8 cellular contexts compared by ENCODE assay signal in the genomic region with DNA sequence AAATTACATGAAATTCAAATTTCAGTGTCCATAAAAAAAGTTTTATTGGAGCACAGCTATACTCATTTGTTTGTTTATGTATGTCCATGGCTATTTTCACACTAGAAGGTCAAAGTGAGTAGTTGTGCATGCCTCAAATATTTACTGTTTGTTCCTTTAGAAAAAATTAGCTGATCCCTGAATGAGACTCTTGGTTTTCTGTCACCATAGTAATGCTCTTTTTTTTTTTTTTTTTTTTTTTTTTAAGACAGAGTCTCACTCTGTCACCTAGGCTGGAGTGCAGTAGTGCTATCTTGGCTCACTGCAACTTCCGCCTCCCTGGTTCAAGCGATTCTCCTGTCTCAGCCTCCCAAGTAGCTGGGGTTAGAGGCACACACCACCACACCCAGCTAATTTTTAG. TPM values are rescaled to one million over a fixed set of nuclear protein-coding genes. Genes with fewer than 3 reads are reported as not detected.
DNase-seq lines count a peak whose midpoint lies in the region; ATAC-seq and TF ChIP-seq lines count a peak whose summit lies in the region.
"Not testable (repeated sequence)": the region's sequence is repeated elsewhere in the genome, so short reads cannot be mapped to it uniquely, and the experiment has no call there.

No MANE protein-coding gene starts in this region.

- not testable (repeated sequence) for TF ChIP-seq CTCF in Caco-2 (IDR thresholded peaks at IDR 0.05; ENCODE audit: insufficient read depth in 1 of 2, low read depth in 1 of 2, low read length in 1 of 2, severe bottlenecking in 1 of 2, unreplicated experiment in 1 of 2); HEK293 (tag by site-specific recombination; IDR thresholded peaks at IDR 0.05); WI38 (IDR thresholded peaks at IDR 0.05; ENCODE audit: low read depth, low read length); smooth muscle cell (IDR thresholded peaks at IDR 0.05; ENCODE audit: borderline replicate concordance, insufficient read depth, poor library complexity, severe bottlenecking)

- H3K27me3 Mint-ChIP-seq in Caco-2 (ENCODE audit: insufficient read depth, unreplicated experiment); activated naive CD8-positive, alpha-beta T cell treated with anti-CD3 and anti-CD28 coated beads, Interleukin-2, amount 10 ng/mL, durations not matched to agents 7 days and 5 days: not testable (repeated sequence)

- not testable (repeated sequence) for ATAC-seq in activated naive CD8-positive, alpha-beta T cell treated with anti-CD3 and anti-CD28 coated beads, Interleukin-2, amount 10 ng/mL, durations not matched to agents 7 days and 5 days (ENCODE audit: low read depth)

- not testable (repeated sequence) for H3K36me3 ChIP-seq in Caco-2 (ENCODE audit: control insufficient read depth, insufficient read depth, low read length); smooth muscle cell (ENCODE audit: low read depth)
- H3K36me3 ChIP-seq in HEK293 (ENCODE audit: control insufficient read depth in 2 of 2, insufficient read depth in 1 of 2, low read length in 2 of 2) (peaks cover 25 to 42% of the 10 kb centered on the region in 2 experiments), NT2/D1 (ENCODE audit: insufficient read depth, insufficient read length, low read length) (peaks cover 58% of the 10 kb centered on the region), mesodermal cell (ENCODE audit: control insufficient read depth, insufficient read depth, low read length) (peaks cover 34% of the 10 kb centered on the region)

- not testable (repeated sequence) for H4K20me1 ChIP-seq in smooth muscle cell (ENCODE audit: low read depth)

- peak overlapping the region; percentile 70; the same call in 1 of the 2 replicates for H3K27ac ChIP-seq in HEK293 (ENCODE audit: extremely low read depth, low read depth, low read length)
- H3K27ac ChIP-seq in epithelial cell of prostate, result peak overlapping the region; percentile 77
- H3K27ac ChIP-seq in mesodermal cell (ENCODE audit: low read depth, low read length, severe bottlenecking); smooth muscle cell (ENCODE audit: low read depth): not testable (repeated sequence)

- H3K4me2 ChIP-seq in smooth muscle cell, result peak overlapping the region; percentile 94

- intact Hi-C loops in Caco-2 (cut with micrococcal nuclease; ENCODE audit: unreplicated experiment), result loop anchor here (2.0 to 10.0 kb wide), 2 partner anchors 173 to 363 kb away; no protein-coding TSS in a partner anchor

- peak overlapping the region; percentile 90 for H3K4me3 Mint-ChIP-seq in Caco-2 (ENCODE audit: unreplicated experiment)
- peak overlapping the region; percentile 97 for H3K4me3 Mint-ChIP-seq in activated naive CD8-positive, alpha-beta T cell treated with anti-CD3 and anti-CD28 coated beads, Interleukin-2, amount 10 ng/mL, durations not matched to agents 7 days and 5 days

- not testable (repeated sequence) for BruUV-seq in Caco-2 (replicated peaks; lab: Mats Ljungman, UMichigan)

- H3K79me2 ChIP-seq in smooth muscle cell (ENCODE audit: low read depth), result not testable (repeated sequence)

- H3K4me1 Mint-ChIP-seq in Caco-2 (ENCODE audit: low read depth, unreplicated experiment), result not testable (repeated sequence)
- H3K4me1 Mint-ChIP-seq in activated naive CD8-positive, alpha-beta T cell treated with anti-CD3 and anti-CD28 coated beads, Interleukin-2, amount 10 ng/mL, durations not matched to agents 7 days and 5 days, result peaks cover 34% of the 10 kb centered on the region

- DNase-seq in Caco-2; NT2/D1 (ENCODE audit: low read depth, low spot score); activated naive CD8-positive, alpha-beta T cell treated with anti-CD3 and anti-CD28 coated beads, Interleukin-2, amount 10 ng/mL, durations not matched to agents 7 days and 5 days; epithelial cell of prostate (ENCODE audit: low read depth, low spot score); smooth muscle cell (lab: John Stamatoyannopoulos, UW; ENCODE audit: unreplicated experiment): not testable (repeated sequence)

- H3K4me1 ChIP-seq in Caco-2; HEK293 (ENCODE audit: control insufficient read depth, insufficient read depth, low read length); NT2/D1 (ENCODE audit: insufficient read depth, insufficient read length); mesodermal cell (ENCODE audit: control insufficient read depth, insufficient read depth, low read length, poor library complexity, severe bottlenecking): not testable (repeated sequence)
- H3K4me1 ChIP-seq in smooth muscle cell (ENCODE audit: low read depth), result peaks cover 16% of the 10 kb centered on the region

- not testable (repeated sequence) for H3K27me3 ChIP-seq in Caco-2 (replicated peaks; ENCODE audit: control insufficient read depth, insufficient read depth, low read length); NT2/D1 (ENCODE audit: insufficient read depth, insufficient read length); smooth muscle cell (ENCODE audit: low read depth)

- CTCF ChIA-PET in Caco-2 (lab: Charles Lee) (interaction anchor here (0.5 kb wide), 1 partner anchor 80 kb away, joined by 3 read pairs; no protein-coding TSS in a partner anchor), HEK293 (lab: Yijun Ruan, JAX) (interaction anchor here (0.7 to 0.9 kb wide), 2 partner anchors 70 to 347 kb away, joined by 3 read pairs; no protein-coding TSS in a partner anchor)

- not testable (repeated sequence) for H3K9me3 ChIP-seq in Caco-2; HEK293 (ENCODE audit: control insufficient read depth, insufficient read depth, low read depth, low read length); NT2/D1 (ENCODE audit: insufficient read depth, low read length); mesodermal cell (ENCODE audit: control insufficient read depth, low read length); smooth muscle cell (replicated peaks; ENCODE audit: low read depth)

- peak overlapping the region; percentile 83 for H2AFZ ChIP-seq in smooth muscle cell (ENCODE audit: low read depth)

- not testable (repeated sequence) for H3F3A ChIP-seq in smooth muscle cell (ENCODE audit: low read depth)

- H3K4me3 ChIP-seq in Caco-2 (ENCODE audit: low read depth, low read length) (peak overlapping the region; percentile 55), HEK293 (ENCODE audit: low read depth, low read length) (peak overlapping the region; percentile 98), NT2/D1 (ENCODE audit: insufficient read length, low read depth) (peak overlapping the region; percentile 92), WI38 (ENCODE audit: low read depth, low read length) (peak overlapping the region; percentile 69), mesodermal cell (ENCODE audit: extremely low read depth, insufficient read depth, low read length, poor library complexity, severe bottlenecking) (peak overlapping the region; percentile 87), smooth muscle cell (peak overlapping the region; percentile 82)

- 80 to 87% methylated on average over 1 to 2 of the region's 2 CpGs for WGBS in mesodermal cell (ENCODE audit: insufficient coverage in 2 of 2), 2 experiments
- WGBS in smooth muscle cell (ENCODE audit: low lambda C conversion rate), result 96% methylated on average over 2 of the region's 2 CpGs

- POLR2A ChIA-PET in Caco-2 (lab: Charles Lee), result interaction anchor here (0.6 kb wide), 1 partner anchor 179 kb away, joined by 5 read pairs; no protein-coding TSS in a partner anchor
- POLR2A ChIA-PET in HEK293 (lab: Yijun Ruan, JAX), result not testable (repeated sequence)
- POLR2A ChIA-PET in activated naive CD8-positive, alpha-beta T cell treated with anti-CD3 and anti-CD28 coated beads, Interleukin-2, amount 10 ng/mL, durations not matched to agents 7 days and 5 days (lab: Charles Lee), result interaction anchor here (1.4 to 3.2 kb wide), 2 partner anchors 60 to 357 kb away, joined by 3 to 19 read pairs; partner anchors contain the start of gene WASHC3

- peaks cover 32% of the 10 kb centered on the region for H3K36me3 Mint-ChIP-seq in Caco-2 (ENCODE audit: insufficient read depth, unreplicated experiment)
- peaks cover 25% of the 10 kb centered on the region for H3K36me3 Mint-ChIP-seq in activated naive CD8-positive, alpha-beta T cell treated with anti-CD3 and anti-CD28 coated beads, Interleukin-2, amount 10 ng/mL, durations not matched to agents 7 days and 5 days

- H3K9me3 Mint-ChIP-seq in Caco-2 (ENCODE audit: unreplicated experiment); activated naive CD8-positive, alpha-beta T cell treated with anti-CD3 and anti-CD28 coated beads, Interleukin-2, amount 10 ng/mL, durations not matched to agents 7 days and 5 days: not testable (repeated sequence)

- H3K27ac Mint-ChIP-seq in Caco-2 (ENCODE audit: unreplicated experiment), result peak overlapping the region; percentile 49
- H3K27ac Mint-ChIP-seq in activated naive CD8-positive, alpha-beta T cell treated with anti-CD3 and anti-CD28 coated beads, Interleukin-2, amount 10 ng/mL, durations not matched to agents 7 days and 5 days, result peak overlapping the region; percentile 94

- H3K9ac ChIP-seq in NT2/D1 (ENCODE audit: insufficient read length, low read depth), result peak overlapping the region; percentile 96
- H3K9ac ChIP-seq in smooth muscle cell (ENCODE audit: low read depth), result not testable (repeated sequence)

RNA-seq across cellular contexts. Expression of gene PARPBP, which starts 1.3 kb away (rescaled TPM):
- 28.2 and 30.4 TPM in 2 replicates for total RNA-seq in Caco-2 (2022)
- 10 to 100 TPM; 19.0 to 20.5 TPM for total RNA-seq in activated naive CD8-positive, alpha-beta T cell treated with anti-CD3 and anti-CD28 coated beads, Interleukin-2, amount 10 ng/mL, durations not matched to agents 7 days and 5 days
- polyA plus RNA-seq in mesodermal cell (2013, experiment 1 of 2), result 19.8 TPM
- 25.4 TPM for polyA plus RNA-seq in mesodermal cell (2013, experiment 2 of 2)
- 7.9 and 8.2 TPM in 2 replicates for total RNA-seq in smooth muscle cell
- 3.7 and 4.7 TPM in 2 replicates for polyA plus RNA-seq in smooth muscle cell

RNA-seq across cellular contexts. Expression of gene NUP37, which starts 1.4 kb away (rescaled TPM):
- total RNA-seq in Caco-2 (2022), result 78.9 and 87.4 TPM in 2 replicates
- total RNA-seq in activated naive CD8-positive, alpha-beta T cell treated with anti-CD3 and anti-CD28 coated beads, Interleukin-2, amount 10 ng/mL, durations not matched to agents 7 days and 5 days, result 10 to 100 TPM; 47.7 to 49.2 TPM
- polyA plus RNA-seq in mesodermal cell (2013, experiment 1 of 2), result 58.2 TPM
- polyA plus RNA-seq in mesodermal cell (2013, experiment 2 of 2), result 66.0 TPM
- total RNA-seq in smooth muscle cell, result 49.2 and 57.6 TPM in 2 replicates
- polyA plus RNA-seq in smooth muscle cell, result 35.7 and 38.1 TPM in 2 replicates

RNA-seq across cellular contexts. Expression of gene WASHC3, which starts 59.5 kb away (rescaled TPM):
- total RNA-seq in Caco-2 (2022) (40.4 and 43.2 TPM in 2 replicates), smooth muscle cell (53.2 and 58.5 TPM in 2 replicates)
- 10 to 100 TPM; 53.2 to 58.0 TPM for total RNA-seq in activated naive CD8-positive, alpha-beta T cell treated with anti-CD3 and anti-CD28 coated beads, Interleukin-2, amount 10 ng/mL, durations not matched to agents 7 days and 5 days
- 25.9 TPM for polyA plus RNA-seq in mesodermal cell (2013, experiment 1 of 2)
- 36.5 TPM for polyA plus RNA-seq in mesodermal cell (2013, experiment 2 of 2)
- 70.1 and 71.7 TPM in 2 replicates for polyA plus RNA-seq in smooth muscle cell
